In genomic region chr1:245807306-245807705, GRCh38 we compare ENCODE assay signal across 8 cellular contexts.
A peak's percentile ranks its signal among the peaks of the same experiment; 100 is the strongest.
DNase-seq lines count a peak whose midpoint lies in the region; ATAC-seq, FAIRE-seq and TF ChIP-seq lines count a peak whose summit lies in the region.

No MANE protein-coding gene starts in this region.

- no peaks in the 10 kb centered on the region for H3K27me3 ChIP-seq in astrocyte (ENCODE audit: insufficient read depth, low read length)
- H3K27me3 ChIP-seq in naive thymus-derived CD4-positive, alpha-beta T cell (ENCODE audit: control insufficient read depth in 2 of 2, insufficient read depth in 2 of 2, low read length in 2 of 2), result no peaks in the 10 kb centered on the region

- no peak overlapping the region for H3K27ac Mint-ChIP-seq in astrocyte (ENCODE audit: unreplicated experiment)
- peak overlapping the region in 1 of 9 donors; percentile 33 for H3K27ac Mint-ChIP-seq in naive thymus-derived CD4-positive, alpha-beta T cell

- peak; percentile 19 for DNase-seq in CD1c-positive myeloid dendritic cell (ENCODE audit: extremely low spot score)
- DNase-seq in astrocyte (ENCODE audit: low read depth), result peak; percentile 67
- no peak for DNase-seq in activated CD4-positive, CD25-positive, alpha-beta regulatory T cell (lab: John Stamatoyannopoulos, UW)
- DNase-seq in NCI-H2171 treated with DMSO at 0.1 percent for 48 hours (lab: John Stamatoyannopoulos, UW), result no peak
- no peak for DNase-seq in HTR-8/SVneo (ENCODE audit: insufficient read length, low spot score)
- no peak for DNase-seq in naive thymus-derived CD4-positive, alpha-beta T cell

- H3K27ac ChIP-seq in astrocyte (ENCODE audit: low read depth, low read length), result no peak overlapping the region
- no peak overlapping the region for H3K27ac ChIP-seq in naive thymus-derived CD4-positive, alpha-beta T cell (ENCODE audit: low read depth, low read length)

- no peaks in the 10 kb centered on the region for H3K79me2 ChIP-seq in astrocyte (ENCODE audit: insufficient read depth, low read length)

- no peaks in the 10 kb centered on the region for H3K27me3 Mint-ChIP-seq in astrocyte (ENCODE audit: low read depth, unreplicated experiment)
- no peaks in the 10 kb centered on the region for H3K27me3 Mint-ChIP-seq in naive thymus-derived CD4-positive, alpha-beta T cell

- peak overlapping the region; percentile 9 for H3K4me2 ChIP-seq in astrocyte (ENCODE audit: low read length)

- H3K4me1 ChIP-seq in astrocyte (ENCODE audit: insufficient read depth, low read length), result peaks cover 7% of the 10 kb centered on the region
- H3K4me1 ChIP-seq in naive thymus-derived CD4-positive, alpha-beta T cell (ENCODE audit: control insufficient read depth in 2 of 2, insufficient read depth in 2 of 2, low read length in 2 of 2), result peaks cover 0 to 5% of the 10 kb centered on the region in 2 donors

- H4K20me1 ChIP-seq in astrocyte (ENCODE audit: insufficient read depth, low read length), result no peaks in the 10 kb centered on the region

- peak overlapping the region; percentile 31 for H2AFZ ChIP-seq in astrocyte (ENCODE audit: low read depth, low read length)

- ATAC-seq in GM19397 (IDR thresholded peaks at IDR 0.05; ENCODE audit: unreplicated experiment) (peak; percentile 53), HG03378 (IDR thresholded peaks at IDR 0.05; ENCODE audit: unreplicated experiment) (peak; percentile 89)
- no peak for ATAC-seq in naive thymus-derived CD4-positive, alpha-beta T cell

- POLR2A ChIA-PET in naive thymus-derived CD4-positive, alpha-beta T cell (lab: Charles Lee), result no interaction called here

- TF ChIP-seq CTCF in astrocyte (IDR thresholded peaks at IDR 0.05; ENCODE audit: insufficient read depth, low read depth, low read length), result no peak

- no peak overlapping the region for H3K4me3 Mint-ChIP-seq in astrocyte (ENCODE audit: unreplicated experiment)
- H3K4me3 Mint-ChIP-seq in naive thymus-derived CD4-positive, alpha-beta T cell, result no peak overlapping the region

- H3K9me3 Mint-ChIP-seq in astrocyte (ENCODE audit: unreplicated experiment), result no peaks in the 10 kb centered on the region
- H3K9me3 Mint-ChIP-seq in naive thymus-derived CD4-positive, alpha-beta T cell, result no peaks in the 10 kb centered on the region

- H3K36me3 Mint-ChIP-seq in astrocyte (ENCODE audit: low read depth, unreplicated experiment), result peaks cover 7% of the 10 kb centered on the region
- H3K36me3 Mint-ChIP-seq in naive thymus-derived CD4-positive, alpha-beta T cell, result peaks cover 0 to 27% (median 4%) of the 10 kb centered on the region in 5 donors

- H3K9ac ChIP-seq in astrocyte (ENCODE audit: low read length), result no peak overlapping the region

- H3K4me3 ChIP-seq in astrocyte (ENCODE audit: insufficient read depth, low read depth, low read length), result no peak overlapping the region
- no peak overlapping the region for H3K4me3 ChIP-seq in naive thymus-derived CD4-positive, alpha-beta T cell (ENCODE audit: low read length)

- CTCF ChIA-PET in naive thymus-derived CD4-positive, alpha-beta T cell (lab: Charles Lee), result no interaction called here

- H3K4me1 Mint-ChIP-seq in astrocyte (ENCODE audit: low read depth, unreplicated experiment), result peaks cover 11% of the 10 kb centered on the region
- H3K4me1 Mint-ChIP-seq in naive thymus-derived CD4-positive, alpha-beta T cell, result peaks cover 0 to 15% (median 6%) of the 10 kb centered on the region in 7 donors

- intact Hi-C loops in naive thymus-derived CD4-positive, alpha-beta T cell (cut with micrococcal nuclease), result no loop called here

- H3K36me3 ChIP-seq in astrocyte (ENCODE audit: insufficient read depth, low read length), result no peaks in the 10 kb centered on the region
- H3K36me3 ChIP-seq in naive thymus-derived CD4-positive, alpha-beta T cell (ENCODE audit: control insufficient read depth in 2 of 3, insufficient read depth in 3 of 3, low read length in 3 of 3), result no peaks in the 10 kb centered on the region

- FAIRE-seq in astrocyte (lab: Jason Lieb, UNC) (no peak), HTR-8/SVneo (lab: Jason Lieb, UNC) (no peak)

- no peaks in the 10 kb centered on the region for H3K9me3 ChIP-seq in astrocyte (ENCODE audit: insufficient read depth, low read depth, low read length)
- no peaks in the 10 kb centered on the region for H3K9me3 ChIP-seq in naive thymus-derived CD4-positive, alpha-beta T cell (ENCODE audit: control insufficient read depth in 2 of 3, low read length in 3 of 3)

Comparison
In these comparisons a context has a peak if more than half of its experiments do, and no peak if none do; other contexts are left out.
1. DNase-seq: peak in CD1c-positive myeloid dendritic cell (single experiment) and astrocyte (single experiment); none in activated CD4-positive, CD25-positive, alpha-beta regulatory T cell (0 of 4), NCI-H2171 treated with DMSO at 0.1 percent for 48 hours (single experiment), HTR-8/SVneo (single experiment) and naive thymus-derived CD4-positive, alpha-beta T cell (0 of 9).